In the genomic region with DNA sequence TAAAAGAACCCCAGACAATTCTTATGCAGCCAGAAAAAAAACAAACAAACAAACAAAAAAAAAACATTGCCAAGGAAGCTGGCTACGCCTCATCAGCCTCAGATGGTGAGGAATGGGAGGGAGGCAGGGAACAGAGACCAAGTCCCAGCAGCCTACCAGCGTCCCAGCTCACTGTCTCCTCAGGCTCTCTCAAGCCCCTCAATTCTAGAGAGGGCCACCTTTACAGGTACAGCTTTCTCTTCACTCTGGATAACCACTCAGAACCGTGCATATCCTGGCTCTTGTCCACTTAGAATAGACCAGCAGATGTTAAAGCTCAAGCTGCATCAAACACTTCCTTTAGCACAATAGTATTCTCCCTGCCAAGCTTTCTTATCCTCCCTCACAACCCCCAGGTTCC, we compare ENCODE assay signal across 17 cellular contexts.
DNase-seq lines count a peak whose midpoint lies in the region; ATAC-seq and TF ChIP-seq lines count a peak whose summit lies in the region.
"Had no signal": no experiment of that assay in that cellular context is flagged by ENCODE, and none has a peak within 500 bp of the region (broad histone marks: within the 10 kb centered on the region; RNA-seq: fewer than 3 reads in every experiment).

No MANE protein-coding gene starts in this region.

- peak; percentile 7 for DNase-seq in DMS53 (lab: John Stamatoyannopoulos, UW)
- DNase-seq in DMS53 treated with DMSO at 0.1 percent for 48 hours (lab: John Stamatoyannopoulos, UW; ENCODE audit: unreplicated experiment), result no peak
- no peak for DNase-seq in WTC11 (ENCODE audit: low spot score)
- DNase-seq in fibroblast of pulmonary artery (ENCODE audit: low read depth), result peak; percentile 41
- DNase-seq in trophoblast cell, result peak in 1 of 2 donors; percentile 2
- no peak for DNase-seq in GM13976 (ENCODE audit: low spot score)
- no peak for DNase-seq in tibial artery
- DNase-seq: AML-193; CD4-positive, alpha-beta T cell; DMS153; DND-41; EL; HCEC 1CT had no signal

- H3K23ac ChIP-seq in trophoblast cell (ENCODE audit: low read length), result no peak overlapping the region

- H3K36me3 Mint-ChIP-seq in WTC11, result peaks cover 4% of the 10 kb centered on the region
- no peaks in the 10 kb centered on the region for H3K36me3 Mint-ChIP-seq in activated T-helper 17 cell treated with anti-CD3 and anti-CD28 coated beads, Interleukin-2, amount 50 U/mL, for 72 hours (ENCODE audit: low read depth)

- H3K14ac ChIP-seq in trophoblast cell (ENCODE audit: low read length), result no peak overlapping the region

- H2BK12ac ChIP-seq in trophoblast cell (ENCODE audit: low read length), result peak overlapping the region; percentile 70

- H3K27me3 Mint-ChIP-seq in WTC11 (ENCODE audit: low read depth), result no peaks in the 10 kb centered on the region
- H3K27me3 Mint-ChIP-seq in activated T-helper 17 cell treated with anti-CD3 and anti-CD28 coated beads, Interleukin-2, amount 50 U/mL, for 72 hours, result peaks cover 3% of the 10 kb centered on the region

- no peak overlapping the region for H3K4me3 ChIP-seq in fibroblast of pulmonary artery (replicated peaks; ENCODE audit: low read depth, low read length)
- H3K4me3 ChIP-seq in trophoblast cell (ENCODE audit: low read depth, low read length), result no peak overlapping the region
- H3K4me3 ChIP-seq in tibial artery, result no peak overlapping the region
- H3K4me3 ChIP-seq: A549 had no signal

- in situ Hi-C loops in GM13976 (cut with MboI; ENCODE audit: low sequenced_read_pairs, unreplicated experiment), result no loop called here

- WGBS in trophoblast cell (ENCODE audit: extremely low coverage, insufficient coverage, insufficient read length), result no CpG with 5 or more reads among the region's 3 CpGs

- H3K9ac ChIP-seq in trophoblast cell (ENCODE audit: low read length), result no peak overlapping the region

- peaks cover 5% of the 10 kb centered on the region for H3K9me3 Mint-ChIP-seq in WTC11
- H3K9me3 Mint-ChIP-seq in activated T-helper 17 cell treated with anti-CD3 and anti-CD28 coated beads, Interleukin-2, amount 50 U/mL, for 72 hours, result no peaks in the 10 kb centered on the region
- H3K9me3 Mint-ChIP-seq: CD4-positive, alpha-beta T cell had no signal

- no peaks in the 10 kb centered on the region for H3K9me3 ChIP-seq in trophoblast cell (ENCODE audit: insufficient read depth, low read depth, low read length)
- no peaks in the 10 kb centered on the region for H3K9me3 ChIP-seq in tibial artery
- H3K9me3 ChIP-seq: A549 had no signal

- TF ChIP-seq CTCF in WTC11 (IDR thresholded peaks at IDR 0.05) (no peak), fibroblast of pulmonary artery (IDR thresholded peaks at IDR 0.05; ENCODE audit: low read length, missing control alignments) (no peak), GM13976 (IDR thresholded peaks at IDR 0.05; ENCODE audit: borderline replicate concordance, control extremely low read depth, extremely low read depth, insufficient read depth, missing control alignments) (no peak), tibial artery (IDR thresholded peaks at IDR 0.05) (no peak)

- no peaks in the 10 kb centered on the region for H3K79me2 ChIP-seq in trophoblast cell (ENCODE audit: control insufficient read depth, insufficient read depth, low read length, poor library complexity)

- H3K27ac ChIP-seq in trophoblast cell (ENCODE audit: low read depth, low read length) (no peak overlapping the region), tibial artery (no peak overlapping the region)
- H3K27ac ChIP-seq: 22Rv1, A549, C4-2B had no signal

- no peak overlapping the region for H4K12ac ChIP-seq in trophoblast cell (ENCODE audit: low read depth, low read length)

- no peak overlapping the region for H3K4ac ChIP-seq in trophoblast cell (ENCODE audit: low read depth, low read length)

- H4K8ac ChIP-seq in trophoblast cell (ENCODE audit: low read depth, low read length), result no peak overlapping the region

- peaks cover 26% of the 10 kb centered on the region for H3K4me1 Mint-ChIP-seq in WTC11
- H3K4me1 Mint-ChIP-seq in activated T-helper 17 cell treated with anti-CD3 and anti-CD28 coated beads, Interleukin-2, amount 50 U/mL, for 72 hours, result no peaks in the 10 kb centered on the region

- no peak overlapping the region for H2AFZ ChIP-seq in trophoblast cell (ENCODE audit: insufficient read depth, low read length, poor library complexity)

- peaks cover 4 to 5% of the 10 kb centered on the region in 2 experiments for H3K4me1 ChIP-seq in trophoblast cell (ENCODE audit: control insufficient read depth in 1 of 2, insufficient read depth in 2 of 2, low read length in 2 of 2)
- H3K4me1 ChIP-seq in tibial artery, result peaks cover 0 to 26% (median 5%) of the 10 kb centered on the region in 4 donors
- H3K4me1 ChIP-seq: A549 had no signal

- H3K79me1 ChIP-seq in trophoblast cell (ENCODE audit: low read length), result no peaks in the 10 kb centered on the region

- H2BK5ac ChIP-seq in trophoblast cell (ENCODE audit: low read depth, low read length, poor library complexity), result no peak overlapping the region

- intact Hi-C loops in tibial artery (cut with DNase I; ENCODE audit: low total_unique reads), result no loop called here

- ATAC-seq in WTC11, result peak; percentile 77
- no peak for ATAC-seq in activated T-helper 17 cell treated with anti-CD3 and anti-CD28 coated beads, Interleukin-2, amount 50 U/mL, for 72 hours (replicated peaks)
- ATAC-seq: A549 had no signal

- POLR2A ChIA-PET in WTC11 (lab: Charles Lee), result no interaction called here

- no peak overlapping the region for H3K4me2 ChIP-seq in trophoblast cell (ENCODE audit: low read length)
- H3K4me2 ChIP-seq: A549 had no signal

- H4K91ac ChIP-seq in trophoblast cell (ENCODE audit: low read depth, low read length), result no peak overlapping the region

- no peak overlapping the region for H2BK120ac ChIP-seq in trophoblast cell (ENCODE audit: insufficient read depth, low read length, poor library complexity)

- CTCF ChIA-PET in WTC11 (lab: Charles Lee), result interaction anchor here (1.1 to 1.9 kb wide), 2 partner anchors 11 to 82 kb away, joined by 4 to 11 read pairs; no protein-coding TSS in a partner anchor

- no peak overlapping the region for H3K18ac ChIP-seq in trophoblast cell (ENCODE audit: low read length)

- H3K27me3 ChIP-seq in trophoblast cell (ENCODE audit: insufficient read depth, low read length) (no peaks in the 10 kb centered on the region), tibial artery (no peaks in the 10 kb centered on the region)

- H2AK5ac ChIP-seq in trophoblast cell (ENCODE audit: low read length), result no peak overlapping the region

- no peak overlapping the region for H3K4me3 Mint-ChIP-seq in WTC11
- H3K4me3 Mint-ChIP-seq in activated T-helper 17 cell treated with anti-CD3 and anti-CD28 coated beads, Interleukin-2, amount 50 U/mL, for 72 hours, result no peak overlapping the region
- H3K4me3 Mint-ChIP-seq: CD4-positive, alpha-beta T cell had no signal

- H3K36me3 ChIP-seq in trophoblast cell (ENCODE audit: control insufficient read depth in 1 of 2, insufficient read depth in 2 of 2, low read length in 2 of 2), result no peaks in the 10 kb centered on the region
- no peaks in the 10 kb centered on the region for H3K36me3 ChIP-seq in tibial artery

- H3K27ac Mint-ChIP-seq in WTC11, result no peak overlapping the region; the same call in 1 of the 2 replicates
- H3K27ac Mint-ChIP-seq in activated T-helper 17 cell treated with anti-CD3 and anti-CD28 coated beads, Interleukin-2, amount 50 U/mL, for 72 hours, result no peak overlapping the region
- H3K27ac Mint-ChIP-seq: CD4-positive, alpha-beta T cell had no signal

TF ChIP-seq in WTC11, 78 proteins besides CTCF, POLR2A, EP300 and RAD21 (continues in another document):
- TF ChIP-seq ESRRA (CRISPR knock-in tag; IDR thresholded peaks at IDR 0.05; ENCODE audit: borderline replicate concordance) (no peak), TCF7 (CRISPR knock-in tag; IDR thresholded peaks at IDR 0.05; ENCODE audit: low read depth) (no peak), SOX15 (CRISPR knock-in tag; IDR thresholded peaks at IDR 0.05) (no peak), FOXP1 (CRISPR knock-in tag; IDR thresholded peaks at IDR 0.05; ENCODE audit: borderline replicate concordance) (no peak), KAT7 (CRISPR knock-in tag; IDR thresholded peaks at IDR 0.05; ENCODE audit: borderline replicate concordance) (no peak)
- TF ChIP-seq, protein P1, sequence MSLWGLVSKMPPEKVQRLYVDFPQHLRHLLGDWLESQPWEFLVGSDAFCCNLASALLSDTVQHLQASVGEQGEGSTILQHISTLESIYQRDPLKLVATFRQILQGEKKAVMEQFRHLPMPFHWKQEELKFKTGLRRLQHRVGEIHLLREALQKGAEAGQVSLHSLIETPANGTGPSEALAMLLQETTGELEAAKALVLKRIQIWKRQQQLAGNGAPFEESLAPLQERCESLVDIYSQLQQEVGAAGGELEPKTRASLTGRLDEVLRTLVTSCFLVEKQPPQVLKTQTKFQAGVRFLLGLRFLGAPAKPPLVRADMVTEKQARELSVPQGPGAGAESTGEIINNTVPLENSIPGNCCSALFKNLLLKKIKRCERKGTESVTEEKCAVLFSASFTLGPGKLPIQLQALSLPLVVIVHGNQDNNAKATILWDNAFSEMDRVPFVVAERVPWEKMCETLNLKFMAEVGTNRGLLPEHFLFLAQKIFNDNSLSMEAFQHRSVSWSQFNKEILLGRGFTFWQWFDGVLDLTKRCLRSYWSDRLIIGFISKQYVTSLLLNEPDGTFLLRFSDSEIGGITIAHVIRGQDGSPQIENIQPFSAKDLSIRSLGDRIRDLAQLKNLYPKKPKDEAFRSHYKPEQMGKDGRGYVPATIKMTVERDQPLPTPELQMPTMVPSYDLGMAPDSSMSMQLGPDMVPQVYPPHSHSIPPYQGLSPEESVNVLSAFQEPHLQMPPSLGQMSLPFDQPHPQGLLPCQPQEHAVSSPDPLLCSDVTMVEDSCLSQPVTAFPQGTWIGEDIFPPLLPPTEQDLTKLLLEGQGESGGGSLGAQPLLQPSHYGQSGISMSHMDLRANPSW (CRISPR knock-in tag; conservative IDR thresholded peaks at IDR 0.05; ENCODE audit: low read depth), result no peak
- TF ChIP-seq, protein P2, sequence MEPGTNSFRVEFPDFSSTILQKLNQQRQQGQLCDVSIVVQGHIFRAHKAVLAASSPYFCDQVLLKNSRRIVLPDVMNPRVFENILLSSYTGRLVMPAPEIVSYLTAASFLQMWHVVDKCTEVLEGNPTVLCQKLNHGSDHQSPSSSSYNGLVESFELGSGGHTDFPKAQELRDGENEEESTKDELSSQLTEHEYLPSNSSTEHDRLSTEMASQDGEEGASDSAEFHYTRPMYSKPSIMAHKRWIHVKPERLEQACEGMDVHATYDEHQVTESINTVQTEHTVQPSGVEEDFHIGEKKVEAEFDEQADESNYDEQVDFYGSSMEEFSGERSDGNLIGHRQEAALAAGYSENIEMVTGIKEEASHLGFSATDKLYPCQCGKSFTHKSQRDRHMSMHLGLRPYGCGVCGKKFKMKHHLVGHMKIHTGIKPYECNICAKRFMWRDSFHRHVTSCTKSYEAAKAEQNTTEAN (CRISPR knock-in tag; IDR thresholded peaks at IDR 0.05), result no peak

Comparison
In these comparisons a context has a peak if more than half of its experiments do, and no peak if none do; other contexts are left out.
1. DNase-seq: peak in DMS53 (single experiment) and fibroblast of pulmonary artery (single experiment); none in DMS53 treated with DMSO at 0.1 percent for 48 hours (single experiment), WTC11 (single experiment), GM13976 (single experiment) and tibial artery (0 of 2).